ENCODE assay signal across 27 cellular contexts in the genomic region with DNA sequence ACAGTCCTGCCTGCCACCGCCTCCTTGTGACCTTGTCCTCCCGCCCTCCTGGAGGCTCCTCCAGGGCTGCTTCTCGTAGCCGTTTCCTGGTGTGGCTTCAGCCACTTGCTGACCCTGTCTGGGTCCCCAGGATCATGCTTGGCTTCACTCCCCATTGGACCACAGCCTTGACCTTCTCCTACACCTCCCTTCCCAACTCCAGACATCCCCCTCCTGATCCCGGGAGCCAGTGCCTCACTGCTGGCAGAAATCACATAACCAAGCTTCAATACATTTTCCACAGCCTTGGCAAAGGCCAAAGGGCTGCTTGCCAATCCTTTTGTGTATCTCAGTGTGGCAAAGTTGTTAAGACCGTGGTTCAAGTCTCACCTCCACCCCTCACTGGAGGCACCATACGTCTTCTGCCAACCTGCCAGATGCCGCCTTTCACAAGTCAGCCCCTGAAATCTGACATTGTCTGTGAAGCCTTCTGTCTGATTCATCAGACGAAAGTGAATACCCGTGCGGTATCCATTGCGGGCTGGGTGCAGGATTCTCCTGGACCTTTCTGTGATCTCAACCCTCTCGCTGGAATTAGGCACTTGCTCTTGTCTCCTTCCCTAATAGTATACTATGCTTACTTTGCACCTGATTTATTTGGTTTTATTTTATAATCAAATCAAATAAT.
"Had no signal": no experiment of that assay in that cellular context is flagged by ENCODE, and none has a peak within 500 bp of the region (broad histone marks: within the 10 kb centered on the region; RNA-seq: fewer than 3 reads in every experiment).

No MANE protein-coding gene starts in this region.

- H3K9me3 ChIP-seq: mucosa of descending colon, prostate gland, testis had no signal

- H3K27ac ChIP-seq: brain microvascular endothelial cell, epithelial cell of prostate, foreskin keratinocyte, hepatocyte, left ventricle myocardium inferior, neural progenitor cell, prostate gland, skin epidermis, testis, upper lobe of left lung had no signal

- H3K4me1 Mint-ChIP-seq: activated CD4-positive, alpha-beta T cell treated with anti-CD3 and anti-CD28 coated beads, Interleukin-2, amount 10 ng/mL, durations not matched to agents 7 days and 5 days; activated naive CD4-positive, alpha-beta T cell treated with anti-CD3 and anti-CD28 coated beads, Interleukin-2, amount 10 ng/mL, durations not matched to agents 7 days and 5 days; activated naive CD8-positive, alpha-beta T cell treated with anti-CD3 and anti-CD28 coated beads, Interleukin-2, amount 50 U/mL, for 24 hours; central memory CD8-positive, alpha-beta T cell; memory B cell; naive thymus-derived CD4-positive, alpha-beta T cell; neural progenitor cell; stimulated activated effector memory CD8-positive, alpha-beta T cell treated with anti-CD3 and anti-CD28 coated beads, Interleukin-12 subunit alpha, Interleukin-12 subunit beta, amount 100 ng/mL, for 72 hours had no signal

- H3K4me3 Mint-ChIP-seq: activated CD4-positive, alpha-beta T cell treated with anti-CD3 and anti-CD28 coated beads, Interleukin-2, amount 10 ng/mL, durations not matched to agents 7 days and 5 days; activated CD8-positive, alpha-beta T cell treated with anti-CD3 and anti-CD28 coated beads, Interleukin-2, amount 10 ng/mL, durations not matched to agents 7 days and 5 days; activated naive CD4-positive, alpha-beta T cell treated with anti-CD3 and anti-CD28 coated beads, Interleukin-2, amount 10 ng/mL, durations not matched to agents 7 days and 5 days; activated naive CD8-positive, alpha-beta T cell treated with anti-CD3 and anti-CD28 coated beads, Interleukin-2, amount 50 U/mL, for 24 hours; central memory CD8-positive, alpha-beta T cell; memory B cell; naive thymus-derived CD4-positive, alpha-beta T cell; neural progenitor cell; stimulated activated effector memory CD8-positive, alpha-beta T cell treated with anti-CD3 and anti-CD28 coated beads, Interleukin-12 subunit alpha, Interleukin-12 subunit beta, amount 100 ng/mL, for 72 hours had no signal

- H3K27ac Mint-ChIP-seq: activated CD4-positive, alpha-beta T cell treated with anti-CD3 and anti-CD28 coated beads, Interleukin-2, amount 10 ng/mL, durations not matched to agents 7 days and 5 days; activated CD8-positive, alpha-beta T cell treated with anti-CD3 and anti-CD28 coated beads, Interleukin-2, amount 10 ng/mL, durations not matched to agents 7 days and 5 days; activated naive CD4-positive, alpha-beta T cell treated with anti-CD3 and anti-CD28 coated beads, Interleukin-2, amount 10 ng/mL, durations not matched to agents 7 days and 5 days; activated naive CD8-positive, alpha-beta T cell treated with anti-CD3 and anti-CD28 coated beads, Interleukin-2, amount 50 U/mL, for 24 hours; memory B cell; neural progenitor cell; stimulated activated effector memory CD8-positive, alpha-beta T cell treated with anti-CD3 and anti-CD28 coated beads, Interleukin-12 subunit alpha, Interleukin-12 subunit beta, amount 100 ng/mL, for 72 hours had no signal

- H3K27me3 ChIP-seq: brain microvascular endothelial cell, foreskin keratinocyte, hepatocyte, neural progenitor cell, testis, upper lobe of left lung had no signal

- H3K36me3 ChIP-seq: brain microvascular endothelial cell, left ventricle myocardium inferior, neural progenitor cell, prostate gland, upper lobe of left lung had no signal

- H3K9ac ChIP-seq: neural progenitor cell had no signal

- H3K36me3 Mint-ChIP-seq: activated naive CD4-positive, alpha-beta T cell treated with anti-CD3 and anti-CD28 coated beads, Interleukin-2, amount 10 ng/mL, durations not matched to agents 7 days and 5 days; neural progenitor cell; stimulated activated effector memory CD8-positive, alpha-beta T cell treated with anti-CD3 and anti-CD28 coated beads, Interleukin-12 subunit alpha, Interleukin-12 subunit beta, amount 100 ng/mL, for 72 hours had no signal

- H3K9me3 Mint-ChIP-seq: central memory CD8-positive, alpha-beta T cell had no signal

- ATAC-seq: activated CD4-positive, CD25-positive, alpha-beta regulatory T cell treated with anti-CD3 and anti-CD28 coated beads, Interleukin-2, amount 50 U/mL, for 24 hours; activated CD8-positive, alpha-beta T cell treated with anti-CD3 and anti-CD28 coated beads, Interleukin-2, amount 10 ng/mL, durations not matched to agents 7 days and 5 days; activated naive CD8-positive, alpha-beta T cell treated with anti-CD3 and anti-CD28 coated beads, Interleukin-2, amount 50 U/mL, for 24 hours; foreskin keratinocyte; mucosa of descending colon; naive thymus-derived CD4-positive, alpha-beta T cell; right cardiac atrium; stimulated activated effector memory CD8-positive, alpha-beta T cell treated with anti-CD3 and anti-CD28 coated beads, Interleukin-12 subunit alpha, Interleukin-12 subunit beta, amount 100 ng/mL, for 72 hours had no signal

- H3K4me1 ChIP-seq: foreskin keratinocyte, left ventricle myocardium inferior, neural progenitor cell, prostate gland, testis, upper lobe of left lung had no signal

- H3K27me3 Mint-ChIP-seq: activated CD4-positive, alpha-beta T cell treated with anti-CD3 and anti-CD28 coated beads, Interleukin-2, amount 10 ng/mL, durations not matched to agents 7 days and 5 days had no signal

- H3K4me3 ChIP-seq: hepatocyte, left ventricle myocardium inferior, mucosa of descending colon, neural progenitor cell, prostate gland, skin epidermis, testis, upper lobe of left lung had no signal

- DNase-seq: activated CD4-positive, alpha-beta T cell treated with anti-CD3 and anti-CD28 coated beads, Interleukin-2, amount 10 ng/mL, durations not matched to agents 7 days and 5 days; activated CD8-positive, alpha-beta memory T cell treated with anti-CD3 and anti-CD28 coated beads, Interleukin-2, amount 50 U/mL, for 4 hours; activated CD8-positive, alpha-beta T cell treated with anti-CD3 and anti-CD28 coated beads, Interleukin-2, amount 10 ng/mL, durations not matched to agents 7 days and 5 days; activated effector memory CD4-positive, alpha-beta T cell treated with Interleukin-2 at 50 U/mL for 16 hours; activated naive CD4-positive, alpha-beta T cell treated with anti-CD3 and anti-CD28 coated beads, Interleukin-2, amount 10 ng/mL, durations not matched to agents 7 days and 5 days; activated naive CD8-positive, alpha-beta T cell treated with anti-CD3 and anti-CD28 coated beads, Interleukin-2, amount 50 U/mL, for 24 hours; activated T-cell treated with anti-CD3 and anti-CD28 coated beads, Interleukin-2, amount 50 U/mL, for 48 hours; aorta; brain microvascular endothelial cell; dermis blood vessel endothelial cell; foreskin keratinocyte; left ventricle myocardium inferior; mucosa of descending colon; naive thymus-derived CD4-positive, alpha-beta T cell; right cardiac atrium; stimulated activated CD4-positive, alpha-beta T cell treated with anti-CD3 and anti-CD28 coated beads, Interleukin-4, amount 100 ng/mL, for 24 hours; upper lobe of left lung had no signal
